13 cellular contexts compared by ENCODE assay signal in genomic region chr1:156086256-156086662, GRCh38. TPM values are rescaled to one million over a fixed set of nuclear protein-coding genes. Genes with fewer than 3 reads are reported as not detected.
DNase-seq lines count a peak whose midpoint lies in the region; ATAC-seq and TF ChIP-seq lines count a peak whose summit lies in the region.
"Had no signal": no experiment of that assay in that cellular context is flagged by ENCODE, and none has a peak within 500 bp of the region (broad histone marks: within the 10 kb centered on the region; RNA-seq: fewer than 3 reads in every experiment).

No MANE protein-coding gene starts in this region.

- no peak for ATAC-seq in HG03432 (IDR thresholded peaks at IDR 0.05; ENCODE audit: unreplicated experiment)
- ATAC-seq: gastrocnemius medialis; stimulated activated memory B cell treated with anti-CD40 and anti-IgM and Interleukin-4, amounts not matched to agents 10 μg/mL and 1 μg/mL and 100 μg/mL, for 72 hours had no signal

- no peak overlapping the region for H3K4me3 ChIP-seq in LNCaP clone FGC (ENCODE audit: low read depth, low read length)
- H3K4me3 ChIP-seq: gastrocnemius medialis had no signal

- DNase-seq in A172 (ENCODE audit: low spot score) (peak; percentile 76), LNCaP clone FGC (ENCODE audit: low read depth) (peak; percentile 22), dermis microvascular lymphatic vessel endothelial cell (ENCODE audit: low read depth in 2 of 2) (peak; percentile 57 to 93), lung microvascular endothelial cell (ENCODE audit: low read depth in 2 of 2) (peak; percentile 76 to 78), COLO829 (ENCODE audit: low spot score) (no peak), SW480 (ENCODE audit: low spot score) (no peak), glomerular visceral epithelial cell (ENCODE audit: extremely low spot score) (no peak)
- DNase-seq: activated effector memory CD4-positive, alpha-beta T cell treated with Interleukin-2 at 50 U/mL for 16 hours; gastrocnemius medialis; NCI-H226; stimulated activated CD4-positive, alpha-beta T cell treated with anti-CD3 and anti-CD28 coated beads, Interleukin-15, amount 100 ng/mL, for 24 hours had no signal

- TF ChIP-seq CTCF in LNCaP clone FGC (IDR thresholded peaks at IDR 0.05; ENCODE audit: control insufficient read depth, extremely low read depth, insufficient read depth) = no peak

RNA-seq across cellular contexts. Expression of gene MEX3A, which starts 4.0 kb away (rescaled TPM):
- 11.2 and 12.5 TPM in 2 replicates for total RNA-seq in A172 (2014; rRNA removed; shearing (Covaris generic))
- 3.6 and 7.0 TPM in 2 replicates for total RNA-seq in dermis microvascular lymphatic vessel endothelial cell
- 3.4 and 4.8 TPM in 2 replicates for total RNA-seq in lung microvascular endothelial cell
- total RNA-seq: gastrocnemius medialis had no signal

RNA-seq across cellular contexts. Expression of gene RAB25, which starts 25.3 kb away (rescaled TPM):
- total RNA-seq in A172 (2014; rRNA removed; shearing (Covaris generic)) = 0.12 TPM in 1 of 2 replicates, not detected in the other
- not detected in 2 replicates for total RNA-seq in dermis microvascular lymphatic vessel endothelial cell
- not detected in 2 replicates for total RNA-seq in lung microvascular endothelial cell

RNA-seq across cellular contexts. Expression of gene LMNA, which starts 28.3 kb away (rescaled TPM):
- 1,695 and 2,065 TPM in 2 replicates for total RNA-seq in A172 (2014; rRNA removed; shearing (Covaris generic))
- total RNA-seq in dermis microvascular lymphatic vessel endothelial cell = 402 and 626 TPM in 2 replicates
- 187 and 399 TPM in 2 replicates for total RNA-seq in lung microvascular endothelial cell

RNA-seq across cellular contexts. Expression of gene LAMTOR2, which starts 31.7 kb away (rescaled TPM):
- 179 TPM in 2 replicates for total RNA-seq in A172 (2014; rRNA removed; shearing (Covaris generic))
- total RNA-seq in dermis microvascular lymphatic vessel endothelial cell (83.2 and 89.3 TPM in 2 replicates), lung microvascular endothelial cell (98.6 and 101 TPM in 2 replicates)

RNA-seq across cellular contexts. Expression of gene UBQLN4, which starts 32.7 kb away (rescaled TPM):
- 35.9 and 37.1 TPM in 2 replicates for total RNA-seq in A172 (2014; rRNA removed; shearing (Covaris generic))
- total RNA-seq in dermis microvascular lymphatic vessel endothelial cell (13.1 and 14.3 TPM in 2 replicates), lung microvascular endothelial cell (9.8 and 12.1 TPM in 2 replicates)

Comparison
In these comparisons a context has a peak if more than half of its experiments do, and no peak if none do; other contexts are left out.
1. DNase-seq: peak in A172 (single experiment), LNCaP clone FGC (single experiment), dermis microvascular lymphatic vessel endothelial cell (2 of 2) and lung microvascular endothelial cell (2 of 2); none in COLO829 (single experiment), SW480 (single experiment) and glomerular visceral epithelial cell (single experiment).